Comparison of ENCODE assay signal across 19 cellular contexts in genomic region chr2:48545244-48545643, GRCh38. TPM values are rescaled to one million over a fixed set of nuclear protein-coding genes. Genes with fewer than 3 reads are reported as not detected.
DNase-seq lines count a peak whose midpoint lies in the region; ATAC-seq and TF ChIP-seq lines count a peak whose summit lies in the region.
"Had no signal": no experiment of that assay in that cellular context is flagged by ENCODE, and none has a peak within 500 bp of the region (broad histone marks: within the 10 kb centered on the region; RNA-seq: fewer than 3 reads in every experiment).

No MANE protein-coding gene starts in this region.

- no peak overlapping the region for H3K27ac Mint-ChIP-seq in type B pancreatic cell
- H3K27ac Mint-ChIP-seq: CD8-positive, alpha-beta T cell had no signal

- no peaks in the 10 kb centered on the region for H3K27me3 Mint-ChIP-seq in type B pancreatic cell

- peak; percentile 25 for TF ChIP-seq CTCF in OCI-LY3 (IDR thresholded peaks at IDR 0.05; ENCODE audit: low read depth, low read length)
- peak; percentile 31 for TF ChIP-seq CTCF in type B pancreatic cell (conservative IDR thresholded peaks at IDR 0.05)

- no peaks in the 10 kb centered on the region for H3K79me2 ChIP-seq in OCI-LY3 (ENCODE audit: low read length)

- no peaks in the 10 kb centered on the region for H4K20me1 ChIP-seq in OCI-LY3 (ENCODE audit: insufficient read depth, low read length)

- no peak overlapping the region for H3K4me2 ChIP-seq in OCI-LY3 (ENCODE audit: low read length)

- peaks cover 15% of the 10 kb centered on the region for H3K4me1 Mint-ChIP-seq in type B pancreatic cell (ENCODE audit: unreplicated experiment)

- DNase-seq in left ventricle myocardium superior (no peak), Right ventricle myocardium superior (no peak), fibroblast of gingiva (ENCODE audit: low read depth) (peak; percentile 23), type B pancreatic cell (ENCODE audit: extremely low spot score, unreplicated experiment) (no peak), NCI-H1105 (lab: John Stamatoyannopoulos, UW) (no peak), NCI-H1436 (lab: John Stamatoyannopoulos, UW) (no peak)
- DNase-seq in activated CD4-positive, CD25-positive, alpha-beta regulatory T cell treated with anti-CD3 and anti-CD28 coated beads, Interleukin-2, amount 50 U/mL, for 72 hours: no peak
- DNase-seq: activated CD4-positive, alpha-beta T cell treated with anti-CD3 and anti-CD28 coated beads, Interleukin-2, amount 50 U/mL, for 1 hour; activated naive CD4-positive, alpha-beta T cell treated with Interleukin-2 at 50 U/mL for 16 hours; anterior cingulate cortex; CD8-positive, alpha-beta T cell; NCI-H1417 treated with DMSO at 0.1 percent for 48 hours; NCI-H2171 treated with DMSO at 0.1 percent for 48 hours; NCI-H774; stimulated activated naive CD8-positive, alpha-beta T cell treated with anti-CD3 and anti-CD28 coated beads, Interleukin-15, Interleukin-2, amounts not matched to agents 100 U/mL and 50 U/mL, for 24 hours had no signal

- no peaks in the 10 kb centered on the region for H3K36me3 Mint-ChIP-seq in type B pancreatic cell
- H3K36me3 Mint-ChIP-seq: CD8-positive, alpha-beta T cell had no signal

- H3K4me1 ChIP-seq in OCI-LY3 (ENCODE audit: low read length): no peaks in the 10 kb centered on the region

- H3K9ac ChIP-seq in OCI-LY3 (ENCODE audit: low read length): no peak overlapping the region

- H3K27me3 ChIP-seq in OCI-LY3 (ENCODE audit: low read depth, low read length): no peaks in the 10 kb centered on the region
- H3K27me3 ChIP-seq: upper lobe of left lung had no signal

- no peak overlapping the region for H2AFZ ChIP-seq in OCI-LY3 (ENCODE audit: low read depth, low read length)

- intact Hi-C loops in left ventricle myocardium superior (cut with micrococcal nuclease): no loop called here
- intact Hi-C loops in Right ventricle myocardium superior (cut with DNase I): no loop called here

- H3K4me3 Mint-ChIP-seq in type B pancreatic cell: no peak overlapping the region
- H3K4me3 Mint-ChIP-seq: CD8-positive, alpha-beta T cell had no signal

- H3K36me3 ChIP-seq in OCI-LY3 (replicated peaks; ENCODE audit: low read depth, low read length): no peaks in the 10 kb centered on the region
- H3K36me3 ChIP-seq: HAP-1, upper lobe of left lung had no signal

- no peak overlapping the region for H3K4me3 ChIP-seq in OCI-LY3 (ENCODE audit: low read length)
- H3K4me3 ChIP-seq: HAP-1, upper lobe of left lung had no signal

- no peaks in the 10 kb centered on the region for H3K9me3 ChIP-seq in OCI-LY3 (ENCODE audit: insufficient read depth, low read length)
- H3K9me3 ChIP-seq: HAP-1, upper lobe of left lung had no signal

- ATAC-seq in left ventricle myocardium superior (peak; percentile 30), Right ventricle myocardium superior (ENCODE audit: poor library complexity) (no peak)
- ATAC-seq: CD8-positive, alpha-beta T cell; stimulated activated naive CD8-positive, alpha-beta T cell treated with anti-CD3 and anti-CD28 coated beads, Interleukin-15, Interleukin-2, amounts not matched to agents 100 U/mL and 50 U/mL, for 24 hours had no signal

- H3K9me3 Mint-ChIP-seq in type B pancreatic cell: no peaks in the 10 kb centered on the region
- H3K9me3 Mint-ChIP-seq: CD8-positive, alpha-beta T cell had no signal

- H3K27ac ChIP-seq in OCI-LY3 (ENCODE audit: low read length): no peak overlapping the region
- H3K27ac ChIP-seq: RWPE1, upper lobe of left lung had no signal

RNA-seq across cellular contexts. Expression of gene STON1, which starts 15.3 kb away (rescaled TPM):
- 6.7 TPM for total RNA-seq in left ventricle myocardium superior
- total RNA-seq in Right ventricle myocardium superior: 8.1 TPM
- 4.3 and 15.7 TPM in 2 replicates for total RNA-seq in type B pancreatic cell (ENCODE audit: low replicate concordance)
